ENCODE assay signal across 9 cellular contexts in the genomic region with DNA sequence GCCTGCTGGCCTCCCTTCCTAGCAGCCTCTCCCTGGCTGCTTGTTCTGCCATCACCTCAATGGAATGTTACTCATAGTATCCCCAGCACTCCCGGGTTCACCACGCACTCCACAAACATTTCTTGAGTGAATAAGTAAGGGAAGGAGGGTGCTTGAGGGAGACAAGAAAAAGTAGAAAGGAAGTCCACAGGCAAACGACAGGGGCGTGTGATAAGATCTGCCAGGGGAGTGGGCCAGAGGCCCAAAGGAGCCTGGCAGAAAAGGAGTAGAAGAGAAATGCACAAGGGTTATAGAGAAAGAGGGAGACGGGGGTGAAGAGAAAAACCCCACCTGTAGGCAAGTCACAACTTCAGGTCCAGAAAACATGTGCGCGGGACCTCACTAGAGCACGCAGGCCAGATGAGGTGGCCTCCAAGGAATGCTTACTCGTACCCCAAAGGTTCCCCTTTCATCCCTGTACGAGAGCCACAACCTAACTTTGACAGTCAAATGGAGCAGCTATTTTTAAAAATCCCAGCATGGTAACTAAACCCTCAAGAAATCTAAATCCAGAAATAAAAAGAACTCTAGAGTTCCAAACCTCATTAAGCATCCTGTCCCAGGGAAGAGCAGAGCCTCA. TPM values are rescaled to one million over a fixed set of nuclear protein-coding genes. Genes with fewer than 3 reads are reported as not detected.
A peak's percentile ranks its signal among the peaks of the same experiment; 100 is the strongest.
DNase-seq lines count a peak whose midpoint lies in the region; ATAC-seq and TF ChIP-seq lines count a peak whose summit lies in the region.
"Had no signal": no experiment of that assay in that cellular context is flagged by ENCODE, and none has a peak within 500 bp of the region (broad histone marks: within the 10 kb centered on the region; RNA-seq: fewer than 3 reads in every experiment).

No MANE protein-coding gene starts in this region.

- no peak for ATAC-seq in GM18498 (IDR thresholded peaks at IDR 0.05; ENCODE audit: unreplicated experiment)
- no peak for ATAC-seq in HG03378 (IDR thresholded peaks at IDR 0.05; ENCODE audit: unreplicated experiment)

- no peak for TF ChIP-seq CTCF in mammary epithelial cell (conservative IDR thresholded peaks at IDR 0.05 in 1 of 2, IDR thresholded peaks at IDR 0.05 in 1 of 2; ENCODE audit: extremely low read depth in 1 of 2, insufficient read depth in 1 of 2, low read depth in 1 of 2, low read length in 2 of 2)
- no peak for TF ChIP-seq CTCF in tibial nerve (IDR thresholded peaks at IDR 0.05)

- DNase-seq in HS-27A (ENCODE audit: low read depth) (peak; percentile 92), mammary epithelial cell (peak; percentile 70), kidney tubule cell (ENCODE audit: low spot score) (peak; percentile 95), tibial nerve (ENCODE audit: low spot score in 2 of 2) (no peak), NAMALWA (ENCODE audit: low spot score) (no peak), superior temporal gyrus (ENCODE audit: extremely low spot score) (no peak)
- DNase-seq: NCI-H1092 had no signal

- peak overlapping the region; percentile 35 for H3K9ac ChIP-seq in mammary epithelial cell (ENCODE audit: insufficient read depth, low read length)

- H3K27me3 ChIP-seq in mammary epithelial cell (ENCODE audit: insufficient read depth, low read length) = no peaks in the 10 kb centered on the region
- no peaks in the 10 kb centered on the region for H3K27me3 ChIP-seq in tibial nerve

- CTCF ChIA-PET in mammary epithelial cell (lab: Charles Lee; ENCODE audit: low non-redundant PET) = no interaction called here

- WGBS in mammary epithelial cell (ENCODE audit: low coverage, missing lambda C conversion rate) = 36% methylated on average over 9 of the region's 10 CpGs
- 48% methylated on average over 10 of the region's 10 CpGs for WGBS in tibial nerve, 2 donors

- H3K36me3 ChIP-seq in mammary epithelial cell (ENCODE audit: insufficient read depth, low read length) = peaks cover 3% of the 10 kb centered on the region
- H3K36me3 ChIP-seq in tibial nerve = peaks cover 0 to 10% (median 0%) of the 10 kb centered on the region in 3 donors

- H3K4me3 ChIP-seq in mammary epithelial cell (replicated peaks in 1 of 3; ENCODE audit: insufficient read depth in 1 of 3, low read depth in 2 of 3, low read length in 3 of 3) (no peak overlapping the region), tibial nerve (no peak overlapping the region)

- H2AFZ ChIP-seq in mammary epithelial cell (ENCODE audit: low read depth, low read length) = no peak overlapping the region

- H3K4me1 ChIP-seq in mammary epithelial cell (ENCODE audit: insufficient read depth, low read length) = peaks cover 59% of the 10 kb centered on the region
- H3K4me1 ChIP-seq in tibial nerve = peaks cover 0 to 99% (median 58%) of the 10 kb centered on the region in 4 donors

- H4K20me1 ChIP-seq in mammary epithelial cell (ENCODE audit: insufficient read depth, low read length) = no peaks in the 10 kb centered on the region

- H3K9me3 ChIP-seq in mammary epithelial cell (replicated peaks; ENCODE audit: insufficient read depth, low read length) = no peaks in the 10 kb centered on the region
- H3K9me3 ChIP-seq in tibial nerve = no peaks in the 10 kb centered on the region

- in situ Hi-C loops in mammary epithelial cell (cut with MboI; ENCODE audit: low sequenced_read_pairs in 2 of 2) = no loop called here

- dilution Hi-C loops in mammary epithelial cell (cut with HindIII; ENCODE audit: low sequenced_read_pairs) = no loop called here

- peak overlapping the region; percentile 83 for H3K27ac ChIP-seq in mammary epithelial cell (ENCODE audit: insufficient read depth, low read depth, low read length)
- H3K27ac ChIP-seq in tibial nerve = peak overlapping the region; percentile 74 to 88 (median 84)

- TSS peak; percentile 89 for BruUV-seq in mammary epithelial cell (replicated peaks; lab: Mats Ljungman, UMichigan)

- H3K79me2 ChIP-seq in mammary epithelial cell (ENCODE audit: insufficient read depth, low read length) = peaks cover 96% of the 10 kb centered on the region

- no peak for TF ChIP-seq POLR2A in tibial nerve (IDR thresholded peaks at IDR 0.05)

- peak overlapping the region; percentile 64 for H3K4me2 ChIP-seq in mammary epithelial cell (ENCODE audit: insufficient read depth, low read depth, low read length)

- TF ChIP-seq EP300 in tibial nerve (IDR thresholded peaks at IDR 0.05) = no peak

- intact Hi-C loops in mammary epithelial cell (cut with micrococcal nuclease) = no loop called here

RNA-seq across cellular contexts. Expression of a gene that starts 6.6 kb away (rescaled TPM):
- total RNA-seq in mammary epithelial cell (10 to 100 TPM; 46.9 to 83.4 TPM), tibial nerve (10 to 100 TPM; 58.1 to 75.6 (median 62.6) TPM)
- 54.7 TPM for polyA plus RNA-seq in mammary epithelial cell
- 173 TPM for polyA minus RNA-seq in mammary epithelial cell

RNA-seq across cellular contexts. Expression of a gene that starts 22.9 kb away (rescaled TPM):
- 10 to 100 TPM in 1 of 2 donors, 1 to 10 TPM in 1; 5.0 to 10.0 TPM for total RNA-seq in mammary epithelial cell
- polyA plus RNA-seq in mammary epithelial cell = 3.4 TPM
- polyA minus RNA-seq in mammary epithelial cell = 8.7 TPM
- total RNA-seq in tibial nerve = 10 to 100 TPM in 1 of 4 donors, 1 to 10 TPM in 3; 6.9 to 13.8 (median 8.1) TPM

Comparison
In these comparisons a context has a peak if more than half of its experiments do, and no peak if none do; other contexts are left out.
1. DNase-seq: peak in HS-27A (single experiment), mammary epithelial cell (single experiment) and kidney tubule cell (single experiment); none in tibial nerve (0 of 2), NAMALWA (single experiment) and superior temporal gyrus (single experiment).